Comparison of ENCODE assay signal across 27 cellular contexts in the genomic region with DNA sequence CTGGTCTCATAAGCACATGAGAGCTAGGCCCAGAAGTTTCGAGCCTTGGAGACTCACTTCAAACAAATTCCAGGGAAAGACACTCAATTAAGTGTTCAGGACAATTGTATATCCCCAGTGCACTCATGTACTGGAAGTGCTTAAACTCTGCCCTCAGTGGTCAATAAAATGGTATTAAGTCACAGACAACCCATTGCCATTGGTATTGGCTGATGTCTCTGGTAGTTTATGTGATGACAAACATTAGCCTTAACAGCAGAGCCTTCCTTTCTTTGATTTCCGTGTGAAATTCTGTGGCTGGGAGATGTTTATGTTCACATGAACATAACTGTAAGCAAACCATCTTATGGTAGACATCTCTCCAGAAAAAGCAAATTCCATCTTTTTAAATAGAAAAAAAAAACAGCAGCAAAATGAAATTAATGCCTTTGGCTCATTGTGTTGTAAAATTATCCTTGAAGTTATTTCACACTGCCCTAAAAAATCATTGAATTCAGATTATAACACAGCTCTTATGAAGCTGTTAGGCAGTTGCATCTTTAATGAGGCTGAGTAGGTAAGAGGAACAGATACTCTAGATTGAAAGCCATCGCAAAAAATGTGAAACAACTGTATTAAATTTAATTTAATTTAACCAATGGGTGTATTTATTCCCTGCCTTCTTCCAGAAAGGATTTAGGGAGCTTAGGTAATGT.
A peak's percentile ranks its signal among the peaks of the same experiment; 100 is the strongest.
DNase-seq lines count a peak whose midpoint lies in the region; ATAC-seq and TF ChIP-seq lines count a peak whose summit lies in the region.
"Had no signal": no experiment of that assay in that cellular context is flagged by ENCODE, and none has a peak within 500 bp of the region (broad histone marks: within the 10 kb centered on the region; RNA-seq: fewer than 3 reads in every experiment).

No MANE protein-coding gene starts in this region.

- peak overlapping the region in 6 of 8 donors; percentile 52 to 80 (median 66) for H3K27ac ChIP-seq in spleen

- no peak overlapping the region for H3K4me3 Mint-ChIP-seq in activated CD4-positive, alpha-beta memory T cell treated with anti-CD3 and anti-CD28 coated beads for 36 hours
- no peak overlapping the region for H3K4me3 Mint-ChIP-seq in T-helper 17 cell
- H3K4me3 Mint-ChIP-seq: activated CD8-positive, alpha-beta T cell treated with anti-CD3 and anti-CD28 coated beads for 36 hours; activated naive CD8-positive, alpha-beta T cell treated with anti-CD3 and anti-CD28 coated beads, Interleukin-2, amount 50 U/mL, for 24 hours; WTC11 had no signal

- TF ChIP-seq CTCF in spleen (IDR thresholded peaks at IDR 0.05 in 8 of 11, conservative IDR thresholded peaks at IDR 0.05 in 3 of 11) = no peak

- peaks cover 0 to 18% (median 0%) of the 10 kb centered on the region in 6 donors for H3K36me3 ChIP-seq in spleen
- H3K36me3 ChIP-seq: right atrium auricular region had no signal

- no peaks in the 10 kb centered on the region for H3K36me3 Mint-ChIP-seq in activated CD4-positive, alpha-beta memory T cell treated with anti-CD3 and anti-CD28 coated beads for 36 hours
- no peaks in the 10 kb centered on the region for H3K36me3 Mint-ChIP-seq in T-helper 17 cell (ENCODE audit: low read depth)

- CTCF ChIA-PET in activated CD4-positive, alpha-beta memory T cell treated with anti-CD3 and anti-CD28 coated beads for 36 hours (lab: Charles Lee) = interaction anchor here (1.2 to 1.6 kb wide), 2 partner anchors 16 to 31 kb away, joined by 4 to 6 read pairs; no protein-coding TSS in a partner anchor

- peaks cover 2% of the 10 kb centered on the region for H3K9me3 Mint-ChIP-seq in activated CD4-positive, alpha-beta memory T cell treated with anti-CD3 and anti-CD28 coated beads for 36 hours

- TF ChIP-seq POLR2A in spleen (IDR thresholded peaks at IDR 0.05) = no peak

- DNase-seq in fibroblast of peridontal ligament (ENCODE audit: extremely low read depth) (peak; percentile 49), spleen (no peak), T-helper 17 cell (no peak)
- DNase-seq in activated CD4-positive, alpha-beta memory T cell treated with anti-CD3 and anti-CD28 coated beads for 36 hours = no peak
- no peak for DNase-seq in NK-92 treated with Interleukin-12 subunit alpha and Interleukin-12 subunit beta, amount 100 ng/mL, for 24 hours (lab: John Stamatoyannopoulos, UW)
- DNase-seq: activated CD8-positive, alpha-beta T cell treated with anti-CD3 and anti-CD28 coated beads for 36 hours; activated effector memory CD4-positive, alpha-beta T cell treated with anti-CD3 and anti-CD28 coated beads, Interleukin-2, amount 50 U/mL, for 16 hours; activated naive CD8-positive, alpha-beta T cell treated with anti-CD3 and anti-CD28 coated beads, Interleukin-2, amount 50 U/mL, for 24 hours; C1 segment of cervical spinal cord; Calu3; dorsolateral prefrontal cortex; glutamatergic neuron; kidney glomerular epithelial cell; NCI-H1092; NCI-H2029 treated with DMSO at 0.1 percent for 48 hours; NCI-H2227 treated with DMSO at 0.1 percent for 48 hours; NCI-H774; PC-3; stimulated activated CD4-positive, alpha-beta T cell treated with anti-CD3 and anti-CD28 coated beads, Interleukin-4, amount 100 ng/mL, for 1 hour; stimulated activated naive CD4-positive, alpha-beta T cell treated with Interleukin-2 at 50 U/mL for 16 hours; T1000; testis had no signal

- H3K4me1 ChIP-seq in spleen = peaks cover 13 to 41% (median 25%) of the 10 kb centered on the region in 6 donors
- H3K4me1 ChIP-seq: right atrium auricular region, testis had no signal

- H3K4me3 ChIP-seq in spleen = no peak overlapping the region
- H3K4me3 ChIP-seq: dorsolateral prefrontal cortex, right atrium auricular region, testis had no signal

- WGBS in spleen, 5 donors = 73 to 81% (median 77%) methylated on average over 3 of the region's 3 CpGs

- H3K27me3 ChIP-seq in spleen (replicated peaks in 1 of 7) = no peaks in the 10 kb centered on the region
- H3K27me3 ChIP-seq: dorsolateral prefrontal cortex, right atrium auricular region, testis had no signal

- intact Hi-C loops in spleen (cut with DNase I; ENCODE audit: low total_unique reads) = no loop called here
- intact Hi-C loops in activated CD4-positive, alpha-beta memory T cell treated with anti-CD3 and anti-CD28 coated beads for 36 hours (cut with micrococcal nuclease) = no loop called here

- POLR2A ChIA-PET in activated CD4-positive, alpha-beta memory T cell treated with anti-CD3 and anti-CD28 coated beads for 36 hours (lab: Charles Lee) = no interaction called here

- H3K4me1 Mint-ChIP-seq in activated CD4-positive, alpha-beta memory T cell treated with anti-CD3 and anti-CD28 coated beads for 36 hours (ENCODE audit: low read depth) = peaks cover 23% of the 10 kb centered on the region
- H3K4me1 Mint-ChIP-seq in T-helper 17 cell = peaks cover 6% of the 10 kb centered on the region

- H3K9me3 ChIP-seq in spleen = peaks cover 0 to 4% (median under 1%) of the 10 kb centered on the region in 8 donors
- no peaks in the 10 kb centered on the region for H3K9me3 ChIP-seq in T-helper 17 cell (ENCODE audit: control insufficient read depth, low read length, poor library complexity, severe bottlenecking)
- H3K9me3 ChIP-seq: right atrium auricular region, testis had no signal

- ATAC-seq in GM18511 (IDR thresholded peaks at IDR 0.05; ENCODE audit: unreplicated experiment) (peak; percentile 58), HG02885 (IDR thresholded peaks at IDR 0.05; ENCODE audit: poor library complexity, unreplicated experiment) (peak; percentile 39), HG02981 (IDR thresholded peaks at IDR 0.05; ENCODE audit: unreplicated experiment) (no peak), T-helper 17 cell (no peak)
- ATAC-seq: activated CD8-positive, alpha-beta T cell treated with anti-CD3 and anti-CD28 coated beads for 36 hours; activated naive CD8-positive, alpha-beta T cell treated with anti-CD3 and anti-CD28 coated beads, Interleukin-2, amount 50 U/mL, for 24 hours; PC-3; WTC11 had no signal

- no peaks in the 10 kb centered on the region for H3K27me3 Mint-ChIP-seq in activated CD4-positive, alpha-beta memory T cell treated with anti-CD3 and anti-CD28 coated beads for 36 hours
- H3K27me3 Mint-ChIP-seq in T-helper 17 cell = no peaks in the 10 kb centered on the region
- H3K27me3 Mint-ChIP-seq: activated CD8-positive, alpha-beta T cell treated with anti-CD3 and anti-CD28 coated beads for 36 hours; activated naive CD8-positive, alpha-beta T cell treated with anti-CD3 and anti-CD28 coated beads, Interleukin-2, amount 50 U/mL, for 24 hours had no signal

- H3K27ac Mint-ChIP-seq in activated CD4-positive, alpha-beta memory T cell treated with anti-CD3 and anti-CD28 coated beads for 36 hours = no peak overlapping the region
- no peak overlapping the region for H3K27ac Mint-ChIP-seq in T-helper 17 cell
- H3K27ac Mint-ChIP-seq: WTC11 had no signal

Comparison
In these comparisons a context has a peak if more than half of its experiments do, and no peak if none do; other contexts are left out.
1. ATAC-seq: peak in GM18511 (single experiment) and HG02885 (single experiment); none in HG02981 (single experiment) and T-helper 17 cell (single experiment).